Comparison of ENCODE assay signal across 14 cellular contexts in the genomic region with DNA sequence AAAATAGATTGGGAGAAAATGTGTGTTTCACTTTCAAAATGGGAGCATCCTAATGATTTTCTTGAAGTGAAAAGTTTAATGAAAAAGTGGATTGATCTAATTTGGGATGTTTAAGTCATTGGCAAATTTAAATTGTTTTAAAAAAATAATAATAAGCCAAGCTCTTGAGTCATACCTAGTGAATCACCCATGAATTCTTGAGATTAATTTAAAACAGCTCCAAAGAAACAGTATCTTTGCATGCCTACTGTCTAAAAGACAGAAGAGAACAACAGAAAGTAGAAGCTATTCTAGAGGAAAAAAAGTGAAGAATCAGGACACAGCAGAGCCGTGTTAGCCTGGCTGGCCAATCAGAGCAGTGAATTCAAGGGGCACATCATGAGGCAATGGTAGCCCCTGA.
"Had no signal": no experiment of that assay in that cellular context is flagged by ENCODE, and none has a peak within 500 bp of the region (broad histone marks: within the 10 kb centered on the region; RNA-seq: fewer than 3 reads in every experiment).

No MANE protein-coding gene starts in this region.

- H3K4me2 ChIP-seq: hepatocyte, neural progenitor cell had no signal

- H3K36me3 Mint-ChIP-seq: neural progenitor cell had no signal

- H3K27me3 Mint-ChIP-seq: stimulated activated naive CD8-positive, alpha-beta T cell treated with anti-CD3 and anti-CD28 coated beads, Interleukin-15, amount 100 ng/mL, for 72 hours had no signal

- H3K4me3 Mint-ChIP-seq: neural progenitor cell; stimulated activated naive CD8-positive, alpha-beta T cell treated with anti-CD3 and anti-CD28 coated beads, Interleukin-15, amount 100 ng/mL, for 72 hours had no signal

- H3K4me3 ChIP-seq: breast epithelium, hepatocyte, neural progenitor cell, skin epidermis had no signal

- H3K27ac Mint-ChIP-seq: activated naive CD4-positive, alpha-beta T cell treated with anti-CD3 and anti-CD28 coated beads, Interleukin-2, amount 50 U/mL, for 72 hours; neural progenitor cell; stimulated activated naive CD8-positive, alpha-beta T cell treated with anti-CD3 and anti-CD28 coated beads, Interleukin-15, amount 100 ng/mL, for 72 hours had no signal

- DNase-seq: activated CD4-positive, CD25-positive, alpha-beta regulatory T cell; activated effector memory CD4-positive, alpha-beta T cell treated with anti-CD3 and anti-CD28 coated beads, Interleukin-2, amount 50 U/mL, for 16 hours; activated T-cell treated with anti-CD3 and anti-CD28 coated beads, Interleukin-2, amount 50 U/mL, for 1 hour; amygdala; retina; stimulated activated CD4-positive, alpha-beta T cell treated with anti-CD3 and anti-CD28 coated beads, Interleukin-4, amount 100 ng/mL, for 4 hours; stimulated activated naive CD8-positive, alpha-beta T cell treated with anti-CD3 and anti-CD28 coated beads, Interleukin-15, amount 100 ng/mL, for 72 hours; T-helper 2 cell had no signal

- H3K36me3 ChIP-seq: breast epithelium, neural progenitor cell had no signal

- H3K79me2 ChIP-seq: hepatocyte, parathyroid adenoma had no signal

- H3K9me3 ChIP-seq: breast epithelium had no signal

- H3K27ac ChIP-seq: breast epithelium, hepatocyte, neural progenitor cell, parathyroid adenoma, skin epidermis had no signal

- H3K4me1 ChIP-seq: breast epithelium, neural progenitor cell, parathyroid adenoma had no signal

- H2AFZ ChIP-seq: hepatocyte, neural progenitor cell, parathyroid adenoma had no signal

- H3K9ac ChIP-seq: neural progenitor cell, parathyroid adenoma had no signal

- H3K27me3 ChIP-seq: breast epithelium had no signal

- ATAC-seq: activated naive CD4-positive, alpha-beta T cell treated with anti-CD3 and anti-CD28 coated beads, Interleukin-2, amount 50 U/mL, for 72 hours; stimulated activated naive CD8-positive, alpha-beta T cell treated with anti-CD3 and anti-CD28 coated beads, Interleukin-15, amount 100 ng/mL, for 72 hours had no signal

- H3K4me1 Mint-ChIP-seq: neural progenitor cell had no signal
